In the genomic region with DNA sequence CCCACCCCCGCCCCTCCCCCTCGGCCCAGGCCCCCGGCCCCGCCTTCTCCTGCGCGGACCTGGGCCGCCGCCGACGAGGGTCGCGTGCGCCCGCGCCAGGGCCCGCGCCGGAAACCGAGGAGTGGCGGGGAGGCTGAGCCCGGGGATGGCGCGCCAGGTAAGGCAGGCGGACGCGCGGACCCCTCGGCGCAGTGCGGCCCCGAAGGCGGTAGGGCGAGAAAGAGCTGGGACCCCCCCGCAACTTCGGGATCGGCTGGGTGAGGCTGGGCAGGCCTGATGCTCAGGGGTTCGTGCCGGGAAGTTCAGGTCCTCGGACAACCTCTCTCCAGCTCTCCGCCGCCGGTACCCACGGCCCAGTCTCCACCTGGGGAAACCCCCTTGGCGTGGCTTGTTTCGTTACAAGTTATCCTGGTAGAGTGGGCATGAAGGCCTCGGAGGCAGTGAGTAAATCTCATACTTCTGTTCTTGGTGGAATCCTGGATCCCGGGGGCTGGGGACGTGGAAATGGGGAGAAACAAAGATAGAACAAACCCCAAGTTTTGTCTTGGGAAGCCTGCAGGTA, we compare ENCODE assay signal across 8 cellular contexts. TPM values are rescaled to one million over a fixed set of nuclear protein-coding genes. Genes with fewer than 3 reads are reported as not detected.
DNase-seq lines count a peak whose midpoint lies in the region; ATAC-seq and TF ChIP-seq lines count a peak whose summit lies in the region.

No MANE protein-coding gene starts in this region.

- H3K4me1 ChIP-seq in fibroblast of lung (ENCODE audit: control insufficient read depth, extremely low read depth, insufficient read depth, low read length): peaks cover 7% of the 10 kb centered on the region

- no peaks in the 10 kb centered on the region for H3K27me3 ChIP-seq in fibroblast of lung (ENCODE audit: control insufficient read depth, insufficient read depth, low read length)

- DNase-seq in activated CD4-positive, alpha-beta T cell treated with anti-CD3 and anti-CD28 coated beads for 4 hours: peak; percentile 53 to 60
- DNase-seq in fibroblast of lung (ENCODE audit: low read depth in 2 of 2) (peak in 1 of 2 donors; percentile 21), putamen (ENCODE audit: low spot score) (peak; percentile 18), epidermal melanocyte (ENCODE audit: insufficient read length, low spot score) (no peak), NCI-H524 treated with DMSO at 0.1 percent for 48 hours (lab: John Stamatoyannopoulos, UW) (no peak), NCI-H1092 treated with DMSO at 0.1 percent for 48 hours (lab: John Stamatoyannopoulos, UW) (no peak)

- H3K9ac ChIP-seq in fibroblast of lung (ENCODE audit: insufficient read depth, low read length): peak overlapping the region; percentile 13

- H3K79me2 ChIP-seq in fibroblast of lung (ENCODE audit: control insufficient read depth, insufficient read depth, low read length): no peaks in the 10 kb centered on the region

- no peaks in the 10 kb centered on the region for H3K9me3 ChIP-seq in fibroblast of lung (ENCODE audit: control insufficient read depth, insufficient read depth, low read depth, low read length)

- ATAC-seq in GM19035 (IDR thresholded peaks at IDR 0.05; ENCODE audit: unreplicated experiment) (peak; percentile 31), HG03045 (IDR thresholded peaks at IDR 0.05; ENCODE audit: unreplicated experiment) (peak; percentile 22)

- peak overlapping the region; percentile 49 for H3K4me2 ChIP-seq in fibroblast of lung (ENCODE audit: extremely low read depth, insufficient read depth, low read length)

- TF ChIP-seq CTCF in fibroblast of lung (conservative IDR thresholded peaks at IDR 0.05 in 1 of 2, IDR thresholded peaks at IDR 0.05 in 1 of 2; ENCODE audit: low read depth in 1 of 2, low read length in 2 of 2): no peak

- no peaks in the 10 kb centered on the region for H3K36me3 ChIP-seq in fibroblast of lung (ENCODE audit: control insufficient read depth, insufficient read depth, low read length)

- peak overlapping the region; percentile 25 to 78 (median 63) for H3K4me3 ChIP-seq in fibroblast of lung (replicated peaks in 1 of 4; ENCODE audit: control extremely low read depth in 1 of 4, insufficient read depth in 1 of 4, low read depth in 3 of 4, low read length in 4 of 4)

- no peak overlapping the region for H3K27ac ChIP-seq in fibroblast of lung (ENCODE audit: insufficient read depth, low read length)

- H4K20me1 ChIP-seq in fibroblast of lung (ENCODE audit: control insufficient read depth, extremely low read depth, insufficient read depth, low read length): no peaks in the 10 kb centered on the region

- peak overlapping the region; percentile 80 for H2AFZ ChIP-seq in fibroblast of lung (ENCODE audit: low read length)

RNA-seq across cellular contexts. Expression of a gene that starts 58.4 kb away (rescaled TPM):
- total RNA-seq in fibroblast of lung: 1.0 and 1.3 TPM in 2 replicates
- 0.15 and 0.89 TPM in 2 replicates for polyA plus RNA-seq in fibroblast of lung
- polyA plus RNA-seq in fibroblast of lung (2012): 0.89 and 3.4 TPM in 2 replicates
- polyA minus RNA-seq in fibroblast of lung (ENCODE audit: low replicate concordance): 0.55 TPM in 1 of 2 replicates, not detected in the other

Comparison
In these comparisons a context has a peak if more than half of its experiments do, and no peak if none do; other contexts are left out.
1. DNase-seq: peak in activated CD4-positive, alpha-beta T cell treated with anti-CD3 and anti-CD28 coated beads for 4 hours (2 of 2) and putamen (single experiment); none in epidermal melanocyte (single experiment), NCI-H524 treated with DMSO at 0.1 percent for 48 hours (single experiment) and NCI-H1092 treated with DMSO at 0.1 percent for 48 hours (single experiment).